6 cellular contexts compared by ENCODE assay signal in the genomic region with DNA sequence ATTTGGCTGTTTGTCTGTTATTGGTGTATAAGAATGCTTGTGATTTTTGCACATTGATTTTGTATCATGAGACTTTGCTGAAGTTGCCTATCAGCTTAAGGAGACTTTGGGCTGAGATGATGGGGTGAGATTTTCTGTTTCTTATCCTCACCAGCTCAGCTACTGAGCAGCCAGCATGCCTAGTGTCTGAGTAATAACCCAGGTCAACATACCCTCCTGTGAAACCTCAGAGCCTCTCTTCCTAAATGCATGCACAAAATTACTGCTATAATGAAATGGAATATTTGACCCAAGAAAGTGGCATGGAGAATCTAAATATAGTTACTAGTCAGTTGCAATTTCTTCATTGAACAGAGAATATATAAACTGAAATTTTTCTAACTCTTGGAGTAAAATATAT.
DNase-seq lines count a peak whose midpoint lies in the region; TF ChIP-seq lines count a peak whose summit lies in the region.
"Not testable (repeated sequence)": the region's sequence is repeated elsewhere in the genome, so short reads cannot be mapped to it uniquely, and the experiment has no call there.

No MANE protein-coding gene starts in this region.

- not testable (repeated sequence) for H3K79me2 ChIP-seq in GM23248 (ENCODE audit: insufficient read depth)

- DNase-seq in AG20443 (ENCODE audit: low spot score) (peak; percentile 21), GM23248 (peak; percentile 35), LHCN-M2 (ENCODE audit: low read depth) (peak; percentile 50), RPMI7951 (ENCODE audit: low read depth) (peak; percentile 32), astrocyte of the spinal cord (ENCODE audit: low read depth, low spot score) (peak; percentile 53), iris pigment epithelial cell (ENCODE audit: low read depth) (peak; percentile 37)

- H3K9ac ChIP-seq in GM23248 = not testable (repeated sequence)

- not testable (repeated sequence) for TF ChIP-seq CTCF in astrocyte of the spinal cord (IDR thresholded peaks at IDR 0.05; ENCODE audit: low read depth, low read length)

- not testable (repeated sequence) for H3K36me3 ChIP-seq in GM23248 (ENCODE audit: low read depth)

- not testable (repeated sequence) for H3K4me2 ChIP-seq in GM23248 (ENCODE audit: unreplicated experiment)

- H2AFZ ChIP-seq in GM23248 = not testable (repeated sequence)

- not testable (repeated sequence) for H3K9me2 ChIP-seq in GM23248 (ENCODE audit: insufficient read depth)

- H3F3A ChIP-seq in GM23248 (ENCODE audit: insufficient read depth) = not testable (repeated sequence)

- H3K9me3 ChIP-seq in GM23248 (ENCODE audit: low read depth) = not testable (repeated sequence)

- in situ Hi-C loops in GM23248 (cut with MboI); astrocyte of the spinal cord (cut with HindIII; ENCODE audit: low sequenced_read_pairs): not testable (repeated sequence)

- not testable (repeated sequence) for H3K4me1 ChIP-seq in GM23248 (ENCODE audit: insufficient read depth)

- not testable (repeated sequence) for H3K27ac ChIP-seq in GM23248

- not testable (repeated sequence) for H3K4me3 ChIP-seq in GM23248; astrocyte of the spinal cord (ENCODE audit: low read depth, low read length)

- H4K20me1 ChIP-seq in GM23248 (ENCODE audit: insufficient read depth) = not testable (repeated sequence)

- H3K27me3 ChIP-seq in GM23248 (replicated peaks; ENCODE audit: insufficient read depth) = not testable (repeated sequence)
